ENCODE assay signal across 11 cellular contexts in genomic region chr1:226123212-226123560, GRCh38.
DNase-seq lines count a peak whose midpoint lies in the region; TF ChIP-seq lines count a peak whose summit lies in the region.
"Had no signal": no experiment of that assay in that cellular context is flagged by ENCODE, and none has a peak within 500 bp of the region (broad histone marks: within the 10 kb centered on the region; RNA-seq: fewer than 3 reads in every experiment).

No MANE protein-coding gene starts in this region.

- no peak overlapping the region for H3K27ac Mint-ChIP-seq in activated naive CD4-positive, alpha-beta T cell treated with anti-CD3 and anti-CD28 coated beads for 36 hours

- H3K4me1 ChIP-seq in hepatocyte (ENCODE audit: insufficient read depth) (peaks cover 16% of the 10 kb centered on the region), tibial nerve (peaks cover 0 to 26% (median 11%) of the 10 kb centered on the region in 4 donors), adrenal gland (replicated peaks in 1 of 2) (peaks cover 4 to 12% of the 10 kb centered on the region in 2 donors)

- H3K27ac ChIP-seq in VCaP (peak overlapping the region; percentile 100), hepatocyte (peak overlapping the region; percentile 84), tibial nerve (peak overlapping the region in 3 of 4 donors; percentile 87 to 93 (median 92)), adrenal gland (no peak overlapping the region)
- H3K27ac ChIP-seq: cardiac muscle cell had no signal

- H3K4me3 ChIP-seq in hepatocyte (no peak overlapping the region), tibial nerve (no peak overlapping the region), adrenal gland (no peak overlapping the region)

- intact Hi-C loops in activated naive CD4-positive, alpha-beta T cell treated with anti-CD3 and anti-CD28 coated beads for 36 hours (cut with micrococcal nuclease) = loop anchor here (5.0 kb wide), 1 partner anchor 146 kb away; no protein-coding TSS in a partner anchor
- intact Hi-C loops in adrenal gland (cut with DNase I) = loop anchor here in 1 of 2 donors (5.0 kb wide), 1 partner anchor 74 kb away; no protein-coding TSS in a partner anchor

- H3K36me3 Mint-ChIP-seq in activated naive CD4-positive, alpha-beta T cell treated with anti-CD3 and anti-CD28 coated beads for 36 hours (ENCODE audit: low read depth) = no peaks in the 10 kb centered on the region

- H3K9me2 ChIP-seq in hepatocyte (replicated peaks; ENCODE audit: insufficient read depth) = no peaks in the 10 kb centered on the region

- CTCF ChIA-PET in activated naive CD4-positive, alpha-beta T cell treated with anti-CD3 and anti-CD28 coated beads for 36 hours (lab: Charles Lee) = interaction anchor here (0.7 to 4.7 kb wide), 11 partner anchors 10 to 209 kb away, joined by 3 to 211 read pairs (median 4); no protein-coding TSS in a partner anchor

- H3K4me2 ChIP-seq in hepatocyte = peak overlapping the region; percentile 100

- H4K20me1 ChIP-seq in hepatocyte (ENCODE audit: insufficient read depth, poor library complexity, severe bottlenecking) = no peaks in the 10 kb centered on the region

- 88% methylated on average over 4 of the region's 4 CpGs for WGBS in hepatocyte (ENCODE audit: low lambda C conversion rate, missing lambda C conversion rate)
- 85 to 90% methylated on average over 4 of the region's 4 CpGs for WGBS in tibial nerve, 2 donors
- WGBS in adrenal gland, 4 donors = 92 to 97% (median 95%) methylated on average over 2 to 4 of the region's 4 CpGs

- H3K79me2 ChIP-seq in hepatocyte = no peaks in the 10 kb centered on the region

- no peaks in the 10 kb centered on the region for H3K9me3 Mint-ChIP-seq in activated naive CD4-positive, alpha-beta T cell treated with anti-CD3 and anti-CD28 coated beads for 36 hours

- H3K4me1 Mint-ChIP-seq in activated naive CD4-positive, alpha-beta T cell treated with anti-CD3 and anti-CD28 coated beads for 36 hours (ENCODE audit: low read depth) = peaks cover 28% of the 10 kb centered on the region

- TF ChIP-seq POLR2A in tibial nerve (IDR thresholded peaks at IDR 0.05) = no peak
- no peak for TF ChIP-seq POLR2A in adrenal gland (IDR thresholded peaks at IDR 0.05)

- peak overlapping the region; percentile 99 for H2AFZ ChIP-seq in hepatocyte

- no peaks in the 10 kb centered on the region for H3K27me3 Mint-ChIP-seq in activated naive CD4-positive, alpha-beta T cell treated with anti-CD3 and anti-CD28 coated beads for 36 hours (ENCODE audit: low read depth)

- no peaks in the 10 kb centered on the region for H3K27me3 ChIP-seq in hepatocyte
- H3K27me3 ChIP-seq in tibial nerve = peaks cover 0 to 3% of the 10 kb centered on the region in 2 donors
- H3K27me3 ChIP-seq in adrenal gland = peaks cover 8% of the 10 kb centered on the region

- TF ChIP-seq EP300 in tibial nerve (IDR thresholded peaks at IDR 0.05) = no peak

- H3K9me3 ChIP-seq in hepatocyte (ENCODE audit: low read depth) (no peaks in the 10 kb centered on the region), tibial nerve (no peaks in the 10 kb centered on the region), adrenal gland (replicated peaks in 1 of 3) (no peaks in the 10 kb centered on the region)

- DNase-seq in activated naive CD4-positive, alpha-beta T cell treated with anti-CD3 and anti-CD28 coated beads for 36 hours = no peak
- DNase-seq in activated naive CD4-positive, alpha-beta T cell treated with anti-CD3 and anti-CD28 coated beads, Interleukin-2, amount 50 U/mL, for 16 hours = no peak
- DNase-seq in hepatocyte (ENCODE audit: low spot score) (no peak), tibial nerve (ENCODE audit: low spot score in 2 of 2) (no peak), adrenal gland (no peak), inferior parietal cortex (ENCODE audit: extremely low spot score) (no peak), NCI-H526 treated with DMSO at 0.1 percent for 48 hours (lab: John Stamatoyannopoulos, UW) (no peak)
- DNase-seq: NCI-H187, SIG-M5 had no signal

- peak overlapping the region; percentile 76 for H3K4me3 Mint-ChIP-seq in activated naive CD4-positive, alpha-beta T cell treated with anti-CD3 and anti-CD28 coated beads for 36 hours

- no peak for TF ChIP-seq CTCF in VCaP (conservative IDR thresholded peaks at IDR 0.05)
- no peak for TF ChIP-seq CTCF in hepatocyte (IDR thresholded peaks at IDR 0.05; ENCODE audit: poor library complexity)
- TF ChIP-seq CTCF in tibial nerve (IDR thresholded peaks at IDR 0.05) = no peak
- no peak for TF ChIP-seq CTCF in adrenal gland (IDR thresholded peaks at IDR 0.05)

- no peaks in the 10 kb centered on the region for H3K36me3 ChIP-seq in hepatocyte (replicated peaks; ENCODE audit: insufficient read depth, low read depth)
- no peaks in the 10 kb centered on the region for H3K36me3 ChIP-seq in tibial nerve
- no peaks in the 10 kb centered on the region for H3K36me3 ChIP-seq in adrenal gland (replicated peaks in 1 of 2)
- H3K36me3 ChIP-seq: cardiac muscle cell had no signal

Comparison
In these comparisons a context has a peak if more than half of its experiments do, and no peak if none do; other contexts are left out.
1. H3K27ac ChIP-seq: peak in VCaP (single experiment), hepatocyte (single experiment) and tibial nerve (3 of 4); none in adrenal gland (0 of 5).